1 cellular context compared by ENCODE assay signal in genomic region chr20:25685276-25686080, GRCh38.
TF ChIP-seq lines count a peak whose summit lies in the region.

No MANE protein-coding gene starts in this region.

TF ChIP-seq in HepG2, 621 proteins besides CTCF, POLR2A, EP300 and RAD21:
- TF ChIP-seq HES4 (CRISPR knock-in tag; IDR thresholded peaks at IDR 0.05; ENCODE audit: borderline replicate concordance) = no peak
- no peak for TF ChIP-seq ZNF350 (CRISPR knock-in tag; IDR thresholded peaks at IDR 0.05; ENCODE audit: borderline replicate concordance, low read depth)
- no peak for TF ChIP-seq HNRNPK (IDR thresholded peaks at IDR 0.05; ENCODE audit: low read depth, low read length, poor library complexity, severe bottlenecking)
- TF ChIP-seq STAT6 (CRISPR knock-in tag; IDR thresholded peaks at IDR 0.05; ENCODE audit: borderline replicate concordance) = no peak
- TF ChIP-seq ZNF816 (CRISPR knock-in tag; IDR thresholded peaks at IDR 0.05; ENCODE audit: borderline replicate concordance) = no peak
- TF ChIP-seq NFRKB (IDR thresholded peaks at IDR 0.05) = no peak
- no peak for TF ChIP-seq RBM39 (IDR thresholded peaks at IDR 0.05; ENCODE audit: low read depth, low read length, poor library complexity, severe bottlenecking)
- TF ChIP-seq ELF3 (CRISPR knock-in tag; IDR thresholded peaks at IDR 0.05) = no peak
- TF ChIP-seq ZNF513 (CRISPR knock-in tag; conservative IDR thresholded peaks at IDR 0.05) = no peak
- TF ChIP-seq STAG1 (CRISPR knock-in tag; IDR thresholded peaks at IDR 0.05) = peak; percentile 41
- TF ChIP-seq, protein P1, sequence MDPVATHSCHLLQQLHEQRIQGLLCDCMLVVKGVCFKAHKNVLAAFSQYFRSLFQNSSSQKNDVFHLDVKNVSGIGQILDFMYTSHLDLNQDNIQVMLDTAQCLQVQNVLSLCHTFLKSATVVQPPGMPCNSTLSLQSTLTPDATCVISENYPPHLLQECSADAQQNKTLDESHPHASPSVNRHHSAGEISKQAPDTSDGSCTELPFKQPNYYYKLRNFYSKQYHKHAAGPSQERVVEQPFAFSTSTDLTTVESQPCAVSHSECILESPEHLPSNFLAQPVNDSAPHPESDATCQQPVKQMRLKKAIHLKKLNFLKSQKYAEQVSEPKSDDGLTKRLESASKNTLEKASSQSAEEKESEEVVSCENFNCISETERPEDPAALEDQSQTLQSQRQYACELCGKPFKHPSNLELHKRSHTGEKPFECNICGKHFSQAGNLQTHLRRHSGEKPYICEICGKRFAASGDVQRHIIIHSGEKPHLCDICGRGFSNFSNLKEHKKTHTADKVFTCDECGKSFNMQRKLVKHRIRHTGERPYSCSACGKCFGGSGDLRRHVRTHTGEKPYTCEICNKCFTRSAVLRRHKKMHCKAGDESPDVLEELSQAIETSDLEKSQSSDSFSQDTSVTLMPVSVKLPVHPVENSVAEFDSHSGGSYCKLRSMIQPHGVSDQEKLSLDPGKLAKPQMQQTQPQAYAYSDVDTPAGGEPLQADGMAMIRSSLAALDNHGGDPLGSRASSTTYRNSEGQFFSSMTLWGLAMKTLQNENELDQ (CRISPR knock-in tag; IDR thresholded peaks at IDR 0.05; ENCODE audit: borderline replicate concordance) = no peak
- TF ChIP-seq, protein P2, sequence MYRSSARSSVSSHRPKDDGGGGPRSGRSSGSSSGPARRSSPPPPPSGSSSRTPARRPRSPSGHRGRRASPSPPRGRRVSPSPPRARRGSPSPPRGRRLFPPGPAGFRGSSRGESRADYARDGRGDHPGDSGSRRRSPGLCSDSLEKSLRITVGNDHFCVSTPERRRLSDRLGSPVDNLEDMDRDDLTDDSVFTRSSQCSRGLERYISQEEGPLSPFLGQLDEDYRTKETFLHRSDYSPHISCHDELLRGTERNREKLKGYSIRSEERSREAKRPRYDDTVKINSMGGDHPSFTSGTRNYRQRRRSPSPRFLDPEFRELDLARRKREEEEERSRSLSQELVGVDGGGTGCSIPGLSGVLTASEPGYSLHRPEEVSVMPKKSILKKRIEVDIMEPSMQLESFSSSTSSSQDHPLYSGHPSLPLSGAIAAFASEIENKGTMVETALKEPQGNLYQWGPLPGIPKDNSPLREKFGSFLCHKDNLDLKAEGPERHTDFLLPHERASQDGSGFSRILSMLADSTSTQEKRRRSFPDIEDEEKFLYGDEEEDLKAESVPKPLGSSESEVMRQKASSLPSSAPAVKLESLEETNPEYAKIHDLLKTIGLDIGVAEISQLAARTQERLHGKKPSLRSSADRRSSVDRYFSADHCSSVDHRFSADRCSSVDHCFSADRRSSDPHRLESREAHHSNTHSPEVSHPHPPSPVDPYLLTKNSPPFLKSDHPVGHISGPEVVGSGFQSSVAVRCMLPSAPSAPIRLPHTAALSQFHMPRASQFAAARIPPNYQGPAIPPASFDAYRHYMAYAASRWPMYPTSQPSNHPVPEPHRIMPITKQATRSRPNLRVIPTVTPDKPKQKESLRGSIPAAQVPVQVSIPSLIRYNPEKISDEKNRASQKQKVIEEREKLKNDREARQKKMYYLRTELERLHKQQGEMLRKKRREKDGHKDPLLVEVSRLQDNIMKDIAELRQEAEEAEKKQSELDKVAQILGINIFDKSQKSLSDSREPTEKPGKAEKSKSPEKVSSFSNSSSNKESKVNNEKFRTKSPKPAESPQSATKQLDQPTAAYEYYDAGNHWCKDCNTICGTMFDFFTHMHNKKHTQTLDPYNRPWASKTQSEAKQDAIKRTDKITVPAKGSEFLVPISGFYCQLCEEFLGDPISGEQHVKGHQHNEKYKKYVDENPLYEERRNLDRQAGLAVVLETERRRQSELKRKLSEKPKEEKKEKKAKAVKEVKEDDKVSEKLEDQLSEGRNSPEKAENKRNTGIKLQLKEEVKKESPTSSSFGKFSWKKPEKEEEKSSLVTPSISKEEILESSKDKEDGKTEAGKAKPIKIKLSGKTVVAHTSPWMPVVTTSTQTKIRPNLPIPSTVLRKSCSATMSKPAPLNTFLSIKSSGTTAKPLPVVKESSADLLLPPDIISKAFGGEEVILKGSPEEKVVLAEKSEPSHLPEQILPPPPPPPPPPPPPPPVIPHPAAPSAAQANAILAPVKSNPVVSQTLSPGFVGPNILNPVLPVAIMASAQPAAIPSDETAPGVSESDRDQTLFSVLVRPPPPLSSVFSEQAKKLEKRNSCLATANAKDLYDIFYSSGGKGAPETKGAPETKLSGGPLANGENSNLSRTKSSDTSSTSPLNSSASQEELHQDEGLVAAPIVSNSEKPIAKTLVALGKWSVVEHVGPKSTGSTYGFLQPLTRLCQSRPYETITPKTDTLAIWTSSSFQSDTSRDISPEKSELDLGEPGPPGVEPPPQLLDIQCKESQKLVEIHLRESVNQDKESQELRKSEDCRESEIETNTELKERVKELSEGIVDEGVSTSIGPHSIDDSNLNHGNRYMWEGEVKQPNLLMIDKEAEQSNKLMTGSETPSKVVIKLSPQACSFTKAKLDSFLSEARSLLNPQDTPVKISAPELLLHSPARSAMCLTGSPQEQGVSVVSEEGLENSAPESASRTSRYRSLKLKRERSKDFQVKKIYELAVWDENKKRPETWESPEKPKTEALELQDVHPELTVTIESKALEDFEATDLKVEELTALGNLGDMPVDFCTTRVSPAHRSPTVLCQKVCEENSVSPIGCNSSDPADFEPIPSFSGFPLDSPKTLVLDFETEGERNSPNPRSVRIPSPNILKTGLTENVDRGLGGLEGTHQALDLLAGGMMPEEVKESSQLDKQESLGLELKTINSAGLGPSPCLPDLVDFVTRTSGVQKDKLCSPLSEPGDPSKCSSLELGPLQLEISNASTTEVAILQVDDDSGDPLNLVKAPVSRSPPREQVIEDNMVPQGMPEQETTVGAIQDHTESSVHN (CRISPR knock-in tag; IDR thresholded peaks at IDR 0.05) = no peak
- no peak for TF ChIP-seq THRA (CRISPR knock-in tag; IDR thresholded peaks at IDR 0.05; ENCODE audit: borderline replicate concordance)
- TF ChIP-seq PRPF4 (IDR thresholded peaks at IDR 0.05; ENCODE audit: low read depth, low read length, poor library complexity, severe bottlenecking) = no peak
- no peak for TF ChIP-seq NCOR1 (IDR thresholded peaks at IDR 0.05; ENCODE audit: borderline replicate concordance, low read length)
- 0 out of 2 replicates have a peak, but pooled peaks have one; percentile 28 for TF ChIP-seq MEIS2 (CRISPR knock-in tag; IDR thresholded peaks at IDR 0.05)
- peak; percentile 2; the same call in 1 of the 2 replicates for TF ChIP-seq SMC3 (IDR thresholded peaks at IDR 0.05; ENCODE audit: low read length)
